28 cellular contexts compared by ENCODE assay signal in the genomic region with DNA sequence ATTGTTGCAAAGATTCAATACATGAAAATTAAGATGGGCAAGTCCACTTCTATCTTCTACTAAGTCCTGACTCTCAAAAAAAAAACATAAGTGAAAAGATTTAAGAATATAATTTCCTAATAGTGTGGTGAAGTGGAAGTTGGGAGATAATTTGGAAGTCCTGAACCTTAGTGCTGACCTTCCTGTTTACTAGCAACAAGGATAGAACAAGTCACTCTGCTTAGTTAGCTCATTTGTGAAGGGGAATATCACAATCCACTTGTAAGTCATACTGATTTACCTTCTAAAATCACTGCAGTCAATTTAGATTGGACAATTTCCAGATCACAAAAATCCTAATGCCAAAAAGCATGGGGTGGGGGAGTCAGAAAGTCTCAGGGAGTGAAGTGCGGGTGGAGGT.
"Had no signal": no experiment of that assay in that cellular context is flagged by ENCODE, and none has a peak within 500 bp of the region (broad histone marks: within the 10 kb centered on the region; RNA-seq: fewer than 3 reads in every experiment).

No MANE protein-coding gene starts in this region.

- DNase-seq: stimulated activated CD4-positive, alpha-beta T cell treated with anti-CD3 and anti-CD28 coated beads, Interleukin-2, amount 100 ng/mL, for 48 hours; stimulated activated CD4-positive, alpha-beta T cell treated with anti-CD3 and anti-CD28 coated beads, Interleukin-4, amount 100 ng/mL, for 1 hour; stimulated activated CD4-positive, alpha-beta T cell treated with anti-CD3 and anti-CD28 coated beads, Interleukin-4, amount 100 ng/mL, for 24 hours; stimulated activated CD4-positive, alpha-beta T cell treated with anti-CD3 and anti-CD28 coated beads, Interleukin-4, amount 100 ng/mL, for 4 hours; stimulated activated CD8-positive, alpha-beta memory T cell treated with anti-CD3 and anti-CD28 coated beads, Interleukin-4, amount 100 ng/mL, for 48 hours; stimulated activated naive B cell treated with anti-CD40 and anti-IgM and Interleukin-4, amounts not matched to agents 10 μg/mL and 1 μg/mL and 100 μg/mL, for 72 hours; stimulated activated naive CD4-positive, alpha-beta T cell; stimulated activated naive CD4-positive, alpha-beta T cell treated with Interleukin-2 at 50 U/mL for 16 hours; stimulated activated naive CD8-positive, alpha-beta T cell treated with anti-CD3 and anti-CD28 coated beads, Interleukin-15, amount 100 ng/mL, for 72 hours; stimulated activated naive CD8-positive, alpha-beta T cell treated with anti-CD3 and anti-CD28 coated beads, Interleukin-15, Interleukin-2, amounts not matched to agents 100 U/mL and 50 U/mL, for 24 hours; stomach; substantia nigra; testis; thyroid gland; tibial artery; transverse colon; upper lobe of left lung; upper lobe of right lung; uterus had no signal

- H3K4me1 Mint-ChIP-seq: stimulated activated effector memory CD8-positive, alpha-beta T cell treated with anti-CD3 and anti-CD28 coated beads, Interleukin-12 subunit alpha, Interleukin-12 subunit beta, amount 100 ng/mL, for 72 hours; stimulated activated memory B cell treated with anti-CD40 and anti-IgM and Interleukin-4, amounts not matched to agents 10 μg/mL and 1 μg/mL and 100 μg/mL, for 72 hours; stimulated activated naive B cell treated with anti-CD40 and anti-IgM and Interleukin-4, amounts not matched to agents 10 μg/mL and 1 μg/mL and 100 μg/mL, for 72 hours; stimulated activated naive CD8-positive, alpha-beta T cell treated with anti-CD3 and anti-CD28 coated beads, Interleukin-15, amount 100 ng/mL, for 72 hours had no signal

- H3K27ac Mint-ChIP-seq: stimulated activated effector memory CD8-positive, alpha-beta T cell treated with anti-CD3 and anti-CD28 coated beads, Interleukin-12 subunit alpha, Interleukin-12 subunit beta, amount 100 ng/mL, for 72 hours; stimulated activated memory B cell treated with anti-CD40 and anti-IgM and Interleukin-4, amounts not matched to agents 10 μg/mL and 1 μg/mL and 100 μg/mL, for 72 hours; stimulated activated naive B cell treated with anti-CD40 and anti-IgM and Interleukin-4, amounts not matched to agents 10 μg/mL and 1 μg/mL and 100 μg/mL, for 72 hours; stimulated activated naive CD8-positive, alpha-beta T cell treated with anti-CD3 and anti-CD28 coated beads, Interleukin-15, amount 100 ng/mL, for 72 hours; stimulated activated naive CD8-positive, alpha-beta T cell treated with anti-CD3 and anti-CD28 coated beads, Interleukin-15, Interleukin-2, amounts not matched to agents 100 ng/mL and 50 ng/mL, for 24 hours; type B pancreatic cell had no signal

- H3K27me3 ChIP-seq: stomach, suprapubic skin, testis, thyroid gland, tibial artery, tibial nerve, transverse colon, upper lobe of left lung, upper lobe of right lung, uterus, vagina had no signal

- ATAC-seq: stimulated activated effector memory CD8-positive, alpha-beta T cell treated with anti-CD3 and anti-CD28 coated beads, Interleukin-12 subunit alpha, Interleukin-12 subunit beta, amount 100 ng/mL, for 72 hours; stimulated activated memory B cell treated with anti-CD40 and anti-IgM and Interleukin-4, amounts not matched to agents 10 μg/mL and 1 μg/mL and 100 μg/mL, for 72 hours; stimulated activated naive B cell treated with anti-CD40 and anti-IgM and Interleukin-4, amounts not matched to agents 10 μg/mL and 1 μg/mL and 100 μg/mL, for 72 hours; stimulated activated naive CD8-positive, alpha-beta T cell treated with anti-CD3 and anti-CD28 coated beads, Interleukin-15, amount 100 ng/mL, for 72 hours; stimulated activated naive CD8-positive, alpha-beta T cell treated with anti-CD3 and anti-CD28 coated beads, Interleukin-15, Interleukin-2, amounts not matched to agents 100 U/mL and 50 U/mL, for 24 hours; upper lobe of right lung had no signal

- H3K36me3 ChIP-seq: stomach, suprapubic skin, thoracic aorta, thyroid gland, tibial artery, tibial nerve, transverse colon, upper lobe of left lung, upper lobe of right lung, uterus, vagina had no signal

- H3K9me3 Mint-ChIP-seq: stimulated activated effector memory CD8-positive, alpha-beta T cell treated with anti-CD3 and anti-CD28 coated beads, Interleukin-12 subunit alpha, Interleukin-12 subunit beta, amount 100 ng/mL, for 72 hours; stimulated activated naive CD8-positive, alpha-beta T cell treated with anti-CD3 and anti-CD28 coated beads, Interleukin-15, Interleukin-2, amounts not matched to agents 100 ng/mL and 50 ng/mL, for 24 hours had no signal

- H3K36me3 Mint-ChIP-seq: stimulated activated effector memory CD8-positive, alpha-beta T cell treated with anti-CD3 and anti-CD28 coated beads, Interleukin-12 subunit alpha, Interleukin-12 subunit beta, amount 100 ng/mL, for 72 hours; stimulated activated memory B cell treated with anti-CD40 and anti-IgM and Interleukin-4, amounts not matched to agents 10 μg/mL and 1 μg/mL and 100 μg/mL, for 72 hours; stimulated activated naive B cell treated with anti-CD40 and anti-IgM and Interleukin-4, amounts not matched to agents 10 μg/mL and 1 μg/mL and 100 μg/mL, for 72 hours; type B pancreatic cell had no signal

- H3K9me3 ChIP-seq: testis, thoracic aorta, thyroid gland, transverse colon, upper lobe of right lung, uterus, vagina had no signal

- H3K4me3 ChIP-seq: stomach, suprapubic skin, testis, thoracic aorta, thyroid gland, tibial artery, tibial nerve, transverse colon, upper lobe of left lung, upper lobe of right lung, uterus, vagina had no signal

- FAIRE-seq: urothelium cell line had no signal

- H3K4me1 ChIP-seq: stomach, suprapubic skin, testis, tibial nerve, transverse colon, upper lobe of left lung, upper lobe of right lung, uterus, vagina had no signal

- H3K4me3 Mint-ChIP-seq: stimulated activated effector memory CD8-positive, alpha-beta T cell treated with anti-CD3 and anti-CD28 coated beads, Interleukin-12 subunit alpha, Interleukin-12 subunit beta, amount 100 ng/mL, for 72 hours; stimulated activated memory B cell treated with anti-CD40 and anti-IgM and Interleukin-4, amounts not matched to agents 10 μg/mL and 1 μg/mL and 100 μg/mL, for 72 hours; stimulated activated naive B cell treated with anti-CD40 and anti-IgM and Interleukin-4, amounts not matched to agents 10 μg/mL and 1 μg/mL and 100 μg/mL, for 72 hours; stimulated activated naive CD8-positive, alpha-beta T cell treated with anti-CD3 and anti-CD28 coated beads, Interleukin-15, amount 100 ng/mL, for 72 hours; stimulated activated naive CD8-positive, alpha-beta T cell treated with anti-CD3 and anti-CD28 coated beads, Interleukin-15, Interleukin-2, amounts not matched to agents 100 ng/mL and 50 ng/mL, for 24 hours; type B pancreatic cell had no signal

- H3K27ac ChIP-seq: stomach, suprapubic skin, testis, thoracic aorta, thyroid gland, tibial artery, tibial nerve, transverse colon, upper lobe of left lung, upper lobe of right lung, uterus, vagina had no signal

- H3K27me3 Mint-ChIP-seq: stimulated activated memory B cell treated with anti-CD40 and anti-IgM and Interleukin-4, amounts not matched to agents 10 μg/mL and 1 μg/mL and 100 μg/mL, for 72 hours; stimulated activated naive B cell treated with anti-CD40 and anti-IgM and Interleukin-4, amounts not matched to agents 10 μg/mL and 1 μg/mL and 100 μg/mL, for 72 hours; stimulated activated naive CD8-positive, alpha-beta T cell treated with anti-CD3 and anti-CD28 coated beads, Interleukin-15, Interleukin-2, amounts not matched to agents 100 ng/mL and 50 ng/mL, for 24 hours; type B pancreatic cell had no signal
